In genomic region chr1:29489471-29489870, GRCh38 we compare ENCODE assay signal across 30 cellular contexts.
"Had no signal": no experiment of that assay in that cellular context is flagged by ENCODE, and none has a peak within 500 bp of the region (broad histone marks: within the 10 kb centered on the region; RNA-seq: fewer than 3 reads in every experiment).

No MANE protein-coding gene starts in this region.

- H3K9me3 Mint-ChIP-seq: natural killer cell; stimulated activated memory B cell treated with anti-CD40 and anti-IgM and Interleukin-4, amounts not matched to agents 10 μg/mL and 1 μg/mL and 100 μg/mL, for 72 hours; stimulated activated naive CD8-positive, alpha-beta T cell treated with anti-CD3 and anti-CD28 coated beads, Interleukin-15, amount 100 ng/mL, for 72 hours; type B pancreatic cell had no signal

- H3K36me3 ChIP-seq: neural progenitor cell, pancreas, prostate gland, right lobe of liver, spleen, suprapubic skin, tibial artery, transverse colon, upper lobe of right lung, uterus had no signal

- H3K4me2 ChIP-seq: neural progenitor cell, smooth muscle cell had no signal

- H3K4me1 Mint-ChIP-seq: naive thymus-derived CD4-positive, alpha-beta T cell; natural killer cell; stimulated activated memory B cell treated with anti-CD40 and anti-IgM and Interleukin-4, amounts not matched to agents 10 μg/mL and 1 μg/mL and 100 μg/mL, for 72 hours; stimulated activated naive CD8-positive, alpha-beta T cell treated with anti-CD3 and anti-CD28 coated beads, Interleukin-15, amount 100 ng/mL, for 72 hours had no signal

- H3K4me3 ChIP-seq: neural progenitor cell, pancreas, prostate gland, right lobe of liver, skin epidermis, smooth muscle cell, spleen, suprapubic skin, testis, tibial artery, transverse colon, upper lobe of right lung, uterus had no signal

- H3K27me3 ChIP-seq: neural progenitor cell, pancreas, right lobe of liver, testis, transverse colon, upper lobe of right lung, uterus had no signal

- H3K27ac Mint-ChIP-seq: naive thymus-derived CD4-positive, alpha-beta T cell; natural killer cell; neural progenitor cell; stimulated activated memory B cell treated with anti-CD40 and anti-IgM and Interleukin-4, amounts not matched to agents 10 μg/mL and 1 μg/mL and 100 μg/mL, for 72 hours; stimulated activated naive CD8-positive, alpha-beta T cell treated with anti-CD3 and anti-CD28 coated beads, Interleukin-15, amount 100 ng/mL, for 72 hours; type B pancreatic cell had no signal

- DNase-seq: naive thymus-derived CD4-positive, alpha-beta T cell; natural killer cell; occipital lobe; pancreas; retina; right cardiac atrium; right lobe of liver; spleen; stimulated activated CD4-positive, alpha-beta T cell treated with anti-CD3 and anti-CD28 coated beads, Interleukin-12 subunit alpha, Interleukin-12 subunit beta, amount 100 ng/mL, for 4 hours; stimulated activated CD4-positive, alpha-beta T cell treated with anti-CD3 and anti-CD28 coated beads, Interleukin-1b, Interleukin-23, amount 100 ng/mL, for 48 hours; stimulated activated CD4-positive, alpha-beta T cell treated with anti-CD3 and anti-CD28 coated beads, Interleukin-4, amount 100 ng/mL, for 1 hour; stimulated activated CD4-positive, alpha-beta T cell treated with anti-CD3 and anti-CD28 coated beads, Interleukin-4, amount 100 ng/mL, for 4 hours; stimulated activated CD8-positive, alpha-beta memory T cell treated with anti-CD3 and anti-CD28 coated beads, Interleukin-4, amount 100 ng/mL, for 48 hours; stimulated activated naive CD4-positive, alpha-beta T cell; stimulated activated naive CD8-positive, alpha-beta T cell treated with anti-CD3 and anti-CD28 coated beads, Interleukin-15, amount 100 ng/mL, for 72 hours; stimulated activated naive CD8-positive, alpha-beta T cell treated with anti-CD3 and anti-CD28 coated beads, Interleukin-15, Interleukin-2, amounts not matched to agents 100 U/mL and 50 U/mL, for 24 hours; substantia nigra; testis; transverse colon; upper lobe of right lung; uterus had no signal

- H3K4me3 Mint-ChIP-seq: naive thymus-derived CD4-positive, alpha-beta T cell; natural killer cell; nephron; neural progenitor cell; stimulated activated memory B cell treated with anti-CD40 and anti-IgM and Interleukin-4, amounts not matched to agents 10 μg/mL and 1 μg/mL and 100 μg/mL, for 72 hours; stimulated activated naive CD8-positive, alpha-beta T cell treated with anti-CD3 and anti-CD28 coated beads, Interleukin-15, amount 100 ng/mL, for 72 hours; type B pancreatic cell had no signal

- FAIRE-seq: pancreas had no signal

- H3K4me1 ChIP-seq: neural progenitor cell, pancreas, prostate gland, right lobe of liver, suprapubic skin, testis, tibial artery, transverse colon, upper lobe of right lung, uterus had no signal

- H3K36me3 Mint-ChIP-seq: naive thymus-derived CD4-positive, alpha-beta T cell; natural killer cell; neural progenitor cell; stimulated activated memory B cell treated with anti-CD40 and anti-IgM and Interleukin-4, amounts not matched to agents 10 μg/mL and 1 μg/mL and 100 μg/mL, for 72 hours; type B pancreatic cell had no signal

- H3K27me3 Mint-ChIP-seq: type B pancreatic cell had no signal

- H3K9ac ChIP-seq: neural progenitor cell had no signal

- H3K27ac ChIP-seq: neural progenitor cell, pancreas, prostate gland, right lobe of liver, skin epidermis, spleen, suprapubic skin, testis, tibial artery, transverse colon, upper lobe of right lung, uterus had no signal

- H3K9me3 ChIP-seq: pancreas, prostate gland, right lobe of liver, suprapubic skin, testis, transverse colon, upper lobe of right lung, uterus had no signal

- ATAC-seq: naive thymus-derived CD4-positive, alpha-beta T cell; natural killer cell; pancreas; right cardiac atrium; stimulated activated memory B cell treated with anti-CD40 and anti-IgM and Interleukin-4, amounts not matched to agents 10 μg/mL and 1 μg/mL and 100 μg/mL, for 72 hours; stimulated activated naive CD8-positive, alpha-beta T cell treated with anti-CD3 and anti-CD28 coated beads, Interleukin-15, amount 100 ng/mL, for 72 hours; stimulated activated naive CD8-positive, alpha-beta T cell treated with anti-CD3 and anti-CD28 coated beads, Interleukin-15, Interleukin-2, amounts not matched to agents 100 U/mL and 50 U/mL, for 24 hours; upper lobe of right lung had no signal
